ENCODE assay signal across 2 cellular contexts in the genomic region with DNA sequence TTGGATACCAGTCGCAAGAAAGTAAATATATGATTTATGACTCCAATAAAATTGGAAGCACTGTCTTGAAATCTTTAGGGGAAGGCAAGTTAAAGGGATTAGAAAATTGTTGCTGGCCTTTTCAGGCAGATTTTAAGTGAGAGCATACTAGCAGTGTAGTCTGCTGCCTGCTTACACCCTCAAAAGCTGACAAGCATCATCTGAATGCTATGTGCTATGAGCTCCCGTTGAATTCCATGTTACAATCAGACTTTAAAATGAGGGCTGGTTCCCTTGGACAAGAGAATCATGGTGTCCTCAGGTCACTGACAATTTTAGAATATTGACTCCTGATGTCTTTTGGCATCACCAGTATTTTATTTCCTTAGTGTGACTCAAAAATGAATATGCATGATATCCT.
TF ChIP-seq lines count a peak whose summit lies in the region.

No MANE protein-coding gene starts in this region.

TF ChIP-seq in SK-N-SH, 30 proteins besides CTCF, POLR2A, EP300 and RAD21:
- TF ChIP-seq, protein P1, sequence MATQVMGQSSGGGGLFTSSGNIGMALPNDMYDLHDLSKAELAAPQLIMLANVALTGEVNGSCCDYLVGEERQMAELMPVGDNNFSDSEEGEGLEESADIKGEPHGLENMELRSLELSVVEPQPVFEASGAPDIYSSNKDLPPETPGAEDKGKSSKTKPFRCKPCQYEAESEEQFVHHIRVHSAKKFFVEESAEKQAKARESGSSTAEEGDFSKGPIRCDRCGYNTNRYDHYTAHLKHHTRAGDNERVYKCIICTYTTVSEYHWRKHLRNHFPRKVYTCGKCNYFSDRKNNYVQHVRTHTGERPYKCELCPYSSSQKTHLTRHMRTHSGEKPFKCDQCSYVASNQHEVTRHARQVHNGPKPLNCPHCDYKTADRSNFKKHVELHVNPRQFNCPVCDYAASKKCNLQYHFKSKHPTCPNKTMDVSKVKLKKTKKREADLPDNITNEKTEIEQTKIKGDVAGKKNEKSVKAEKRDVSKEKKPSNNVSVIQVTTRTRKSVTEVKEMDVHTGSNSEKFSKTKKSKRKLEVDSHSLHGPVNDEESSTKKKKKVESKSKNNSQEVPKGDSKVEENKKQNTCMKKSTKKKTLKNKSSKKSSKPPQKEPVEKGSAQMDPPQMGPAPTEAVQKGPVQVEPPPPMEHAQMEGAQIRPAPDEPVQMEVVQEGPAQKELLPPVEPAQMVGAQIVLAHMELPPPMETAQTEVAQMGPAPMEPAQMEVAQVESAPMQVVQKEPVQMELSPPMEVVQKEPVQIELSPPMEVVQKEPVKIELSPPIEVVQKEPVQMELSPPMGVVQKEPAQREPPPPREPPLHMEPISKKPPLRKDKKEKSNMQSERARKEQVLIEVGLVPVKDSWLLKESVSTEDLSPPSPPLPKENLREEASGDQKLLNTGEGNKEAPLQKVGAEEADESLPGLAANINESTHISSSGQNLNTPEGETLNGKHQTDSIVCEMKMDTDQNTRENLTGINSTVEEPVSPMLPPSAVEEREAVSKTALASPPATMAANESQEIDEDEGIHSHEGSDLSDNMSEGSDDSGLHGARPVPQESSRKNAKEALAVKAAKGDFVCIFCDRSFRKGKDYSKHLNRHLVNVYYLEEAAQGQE (IDR thresholded peaks at IDR 0.05; ENCODE audit: low read depth, low read length), result no peak
- TF ChIP-seq, protein P2, sequence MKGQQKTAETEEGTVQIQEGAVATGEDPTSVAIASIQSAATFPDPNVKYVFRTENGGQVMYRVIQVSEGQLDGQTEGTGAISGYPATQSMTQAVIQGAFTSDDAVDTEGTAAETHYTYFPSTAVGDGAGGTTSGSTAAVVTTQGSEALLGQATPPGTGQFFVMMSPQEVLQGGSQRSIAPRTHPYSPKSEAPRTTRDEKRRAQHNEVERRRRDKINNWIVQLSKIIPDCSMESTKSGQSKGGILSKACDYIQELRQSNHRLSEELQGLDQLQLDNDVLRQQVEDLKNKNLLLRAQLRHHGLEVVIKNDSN (IDR thresholded peaks at IDR 0.05; ENCODE audit: borderline replicate concordance, low read depth), result no peak
- TF ChIP-seq FOSL2 (IDR thresholded peaks at IDR 0.05; ENCODE audit: borderline replicate concordance, low read depth) (no peak), GATA2 (CRISPR knock-in tag; IDR thresholded peaks at IDR 0.05) (no peak), TEAD4 (IDR thresholded peaks at IDR 0.05; ENCODE audit: borderline replicate concordance, insufficient read depth) (no peak), NFIC (IDR thresholded peaks at IDR 0.05; ENCODE audit: borderline replicate concordance) (no peak), POLR2AphosphoS5 (IDR thresholded peaks at IDR 0.05; ENCODE audit: low read depth, low read length) (no peak), CHD2 (IDR thresholded peaks at IDR 0.05; ENCODE audit: low read length, partially characterized antibody) (no peak), SMC3 (IDR thresholded peaks at IDR 0.05; ENCODE audit: low read depth, low read length) (no peak), EZH2phosphoT487 (IDR thresholded peaks at IDR 0.05; ENCODE audit: borderline replicate concordance, low read depth) (no peak)
- TF ChIP-seq, protein P3, sequence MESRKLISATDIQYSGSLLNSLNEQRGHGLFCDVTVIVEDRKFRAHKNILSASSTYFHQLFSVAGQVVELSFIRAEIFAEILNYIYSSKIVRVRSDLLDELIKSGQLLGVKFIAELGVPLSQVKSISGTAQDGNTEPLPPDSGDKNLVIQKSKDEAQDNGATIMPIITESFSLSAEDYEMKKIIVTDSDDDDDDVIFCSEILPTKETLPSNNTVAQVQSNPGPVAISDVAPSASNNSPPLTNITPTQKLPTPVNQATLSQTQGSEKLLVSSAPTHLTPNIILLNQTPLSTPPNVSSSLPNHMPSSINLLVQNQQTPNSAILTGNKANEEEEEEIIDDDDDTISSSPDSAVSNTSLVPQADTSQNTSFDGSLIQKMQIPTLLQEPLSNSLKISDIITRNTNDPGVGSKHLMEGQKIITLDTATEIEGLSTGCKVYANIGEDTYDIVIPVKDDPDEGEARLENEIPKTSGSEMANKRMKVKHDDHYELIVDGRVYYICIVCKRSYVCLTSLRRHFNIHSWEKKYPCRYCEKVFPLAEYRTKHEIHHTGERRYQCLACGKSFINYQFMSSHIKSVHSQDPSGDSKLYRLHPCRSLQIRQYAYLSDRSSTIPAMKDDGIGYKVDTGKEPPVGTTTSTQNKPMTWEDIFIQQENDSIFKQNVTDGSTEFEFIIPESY (IDR thresholded peaks at IDR 0.05; ENCODE audit: borderline replicate concordance, low read depth), result no peak
TF ChIP-seq in SK-N-SH: peak in this region for 0.

TF ChIP-seq in SK-N-SH treated with all-trans-retinoic acid at 6 μM for 48 hours, 23 proteins besides CTCF, POLR2A, EP300 and RAD21 (continued from another document):
- TF ChIP-seq, protein P4, sequence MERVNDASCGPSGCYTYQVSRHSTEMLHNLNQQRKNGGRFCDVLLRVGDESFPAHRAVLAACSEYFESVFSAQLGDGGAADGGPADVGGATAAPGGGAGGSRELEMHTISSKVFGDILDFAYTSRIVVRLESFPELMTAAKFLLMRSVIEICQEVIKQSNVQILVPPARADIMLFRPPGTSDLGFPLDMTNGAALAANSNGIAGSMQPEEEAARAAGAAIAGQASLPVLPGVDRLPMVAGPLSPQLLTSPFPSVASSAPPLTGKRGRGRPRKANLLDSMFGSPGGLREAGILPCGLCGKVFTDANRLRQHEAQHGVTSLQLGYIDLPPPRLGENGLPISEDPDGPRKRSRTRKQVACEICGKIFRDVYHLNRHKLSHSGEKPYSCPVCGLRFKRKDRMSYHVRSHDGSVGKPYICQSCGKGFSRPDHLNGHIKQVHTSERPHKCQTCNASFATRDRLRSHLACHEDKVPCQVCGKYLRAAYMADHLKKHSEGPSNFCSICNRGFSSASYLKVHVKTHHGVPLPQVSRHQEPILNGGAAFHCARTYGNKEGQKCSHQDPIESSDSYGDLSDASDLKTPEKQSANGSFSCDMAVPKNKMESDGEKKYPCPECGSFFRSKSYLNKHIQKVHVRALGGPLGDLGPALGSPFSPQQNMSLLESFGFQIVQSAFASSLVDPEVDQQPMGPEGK (CRISPR knock-in tag; IDR thresholded peaks at IDR 0.05; ENCODE audit: borderline replicate concordance), result no peak
- TF ChIP-seq ESRRG (CRISPR knock-in tag; IDR thresholded peaks at IDR 0.05), result no peak
- TF ChIP-seq TCF4 (CRISPR knock-in tag; IDR thresholded peaks at IDR 0.05; ENCODE audit: borderline replicate concordance), result no peak
- TF ChIP-seq ZNF70 (CRISPR knock-in tag; IDR thresholded peaks at IDR 0.05), result no peak
- no peak for TF ChIP-seq ZNF8 (CRISPR knock-in tag; IDR thresholded peaks at IDR 0.05)
- TF ChIP-seq ISL1 (CRISPR knock-in tag; IDR thresholded peaks at IDR 0.05), result no peak
- TF ChIP-seq OSR1 (CRISPR knock-in tag; IDR thresholded peaks at IDR 0.05), result no peak
- TF ChIP-seq BACH2 (CRISPR knock-in tag; IDR thresholded peaks at IDR 0.05; ENCODE audit: borderline replicate concordance), result no peak
- no peak for TF ChIP-seq ARNTL (CRISPR knock-in tag; IDR thresholded peaks at IDR 0.05; ENCODE audit: borderline replicate concordance, low read depth)
- TF ChIP-seq, protein P5, sequence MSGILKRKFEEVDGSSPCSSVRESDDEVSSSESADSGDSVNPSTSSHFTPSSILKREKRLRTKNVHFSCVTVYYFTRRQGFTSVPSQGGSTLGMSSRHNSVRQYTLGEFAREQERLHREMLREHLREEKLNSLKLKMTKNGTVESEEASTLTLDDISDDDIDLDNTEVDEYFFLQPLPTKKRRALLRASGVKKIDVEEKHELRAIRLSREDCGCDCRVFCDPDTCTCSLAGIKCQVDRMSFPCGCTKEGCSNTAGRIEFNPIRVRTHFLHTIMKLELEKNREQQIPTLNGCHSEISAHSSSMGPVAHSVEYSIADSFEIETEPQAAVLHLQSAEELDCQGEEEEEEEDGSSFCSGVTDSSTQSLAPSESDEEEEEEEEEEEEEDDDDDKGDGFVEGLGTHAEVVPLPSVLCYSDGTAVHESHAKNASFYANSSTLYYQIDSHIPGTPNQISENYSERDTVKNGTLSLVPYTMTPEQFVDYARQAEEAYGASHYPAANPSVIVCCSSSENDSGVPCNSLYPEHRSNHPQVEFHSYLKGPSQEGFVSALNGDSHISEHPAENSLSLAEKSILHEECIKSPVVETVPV (CRISPR knock-in tag; IDR thresholded peaks at IDR 0.05), result no peak
- no peak for TF ChIP-seq SNAI2 (CRISPR knock-in tag; IDR thresholded peaks at IDR 0.05)
- no peak for TF ChIP-seq ZC3H10 (CRISPR knock-in tag; IDR thresholded peaks at IDR 0.05)
- no peak for TF ChIP-seq CSDC2 (CRISPR knock-in tag; IDR thresholded peaks at IDR 0.05)
- TF ChIP-seq TOX (CRISPR knock-in tag; IDR thresholded peaks at IDR 0.05; ENCODE audit: borderline replicate concordance), result no peak
- TF ChIP-seq PPARA (CRISPR knock-in tag; IDR thresholded peaks at IDR 0.05; ENCODE audit: borderline replicate concordance), result no peak
- TF ChIP-seq GLIS3 (CRISPR knock-in tag; IDR thresholded peaks at IDR 0.05), result no peak
- no peak for TF ChIP-seq ZFP3 (CRISPR knock-in tag; IDR thresholded peaks at IDR 0.05)
